Comparison of ENCODE assay signal across 12 cellular contexts in the genomic region with DNA sequence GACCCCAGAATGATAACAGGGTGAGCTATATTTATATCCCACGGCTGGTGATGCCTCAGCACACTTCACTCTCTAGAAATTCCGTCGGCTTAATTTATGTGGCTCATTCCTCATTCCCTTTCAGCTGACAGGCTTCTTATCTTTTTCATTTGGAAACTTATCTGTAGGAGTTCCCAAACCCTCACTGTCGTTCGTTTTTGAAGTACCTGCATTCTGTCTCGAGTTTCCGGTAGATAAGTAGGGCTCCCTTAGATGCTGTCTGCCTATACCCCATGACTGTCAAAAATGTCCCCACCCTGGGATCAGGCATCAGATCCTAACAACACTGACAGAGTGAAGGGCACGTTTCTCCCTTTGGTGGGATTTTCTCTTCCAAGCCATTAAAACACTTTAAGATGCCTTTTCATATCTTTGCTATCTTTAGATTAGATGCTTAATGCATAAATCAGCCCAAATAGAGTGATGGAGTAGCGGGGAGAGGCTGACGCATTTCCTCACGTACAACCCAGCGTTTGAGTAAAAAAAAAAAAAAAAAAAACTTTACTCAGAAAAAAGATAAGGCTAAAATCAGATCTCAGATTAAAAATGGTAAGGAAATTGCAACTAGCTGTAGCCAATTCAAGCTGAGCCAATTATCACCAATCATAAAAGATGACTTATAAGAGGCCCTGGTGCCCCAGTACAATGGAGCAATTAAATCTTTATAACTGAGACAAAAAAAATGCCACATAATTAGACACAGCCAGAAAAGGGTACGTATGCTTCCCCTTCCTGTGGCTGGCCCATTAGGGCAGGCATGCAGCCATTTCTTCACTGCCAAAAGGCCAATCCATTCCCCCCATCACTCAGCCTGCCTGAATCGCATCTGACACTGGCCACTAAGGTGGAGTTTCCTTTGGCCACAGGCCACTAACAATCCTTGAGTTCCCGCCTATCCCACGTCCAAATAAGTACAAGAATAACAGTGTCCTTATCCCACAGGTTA. TPM values are rescaled to one million over a fixed set of nuclear protein-coding genes. Genes with fewer than 3 reads are reported as not detected.
DNase-seq lines count a peak whose midpoint lies in the region; ATAC-seq and TF ChIP-seq lines count a peak whose summit lies in the region.
"Had no signal": no experiment of that assay in that cellular context is flagged by ENCODE, and none has a peak within 500 bp of the region (broad histone marks: within the 10 kb centered on the region; RNA-seq: fewer than 3 reads in every experiment).

No MANE protein-coding gene starts in this region.

- DNase-seq in activated T-cell treated with anti-CD3 and anti-CD28 coated beads, Interleukin-2, amount 50 U/mL, for 24 hours = no peak
- DNase-seq in activated T-cell treated with anti-CD3 and anti-CD28 coated beads, Interleukin-2, amount 50 U/mL, for 48 hours = no peak
- DNase-seq in T-helper 17 cell (no peak), tibial artery (peak in 1 of 2 donors; percentile 70), AG08395 (ENCODE audit: low spot score) (no peak)
- DNase-seq: activated effector memory CD4-positive, alpha-beta T cell treated with anti-CD3 and anti-CD28 coated beads, Interleukin-2, amount 50 U/mL, for 16 hours; BE2C; MG63; SHP77 had no signal

- H3K27ac ChIP-seq in gastroesophageal sphincter = peak overlapping the region in 3 of 4 donors; percentile 32 to 55 (median 54)
- H3K27ac ChIP-seq in tibial artery = peak overlapping the region; percentile 50 to 67

- H3K9me3 Mint-ChIP-seq in activated T-cell treated with anti-CD3 and anti-CD28 coated beads, Interleukin-2, amount 50 U/mL, for 24 hours = no peaks in the 10 kb centered on the region

- H3K4me3 ChIP-seq in gastroesophageal sphincter (no peak overlapping the region), tibial artery (no peak overlapping the region)
- H3K4me3 ChIP-seq: MG63 had no signal

- WGBS in gastroesophageal sphincter (ENCODE audit: low coverage in 1 of 2), 2 donors = 51 to 52% methylated on average over 11 to 16 of the region's 16 CpGs

- H3K4me1 Mint-ChIP-seq in activated T-cell treated with anti-CD3 and anti-CD28 coated beads, Interleukin-2, amount 50 U/mL, for 24 hours (ENCODE audit: low read depth) = peaks cover 69% of the 10 kb centered on the region
- peaks cover 37% of the 10 kb centered on the region for H3K4me1 Mint-ChIP-seq in T-helper 17 cell

- H3K9me3 ChIP-seq in T-helper 17 cell (ENCODE audit: control insufficient read depth, low read length, poor library complexity, severe bottlenecking) (no peaks in the 10 kb centered on the region), gastroesophageal sphincter (peaks cover 0 to 10% (median 0%) of the 10 kb centered on the region in 3 donors), tibial artery (peaks cover 0 to 15% (median 0%) of the 10 kb centered on the region in 3 donors)
- H3K9me3 ChIP-seq: BE2C had no signal

- peaks cover 4 to 58% (median 9%) of the 10 kb centered on the region in 3 donors for H3K4me1 ChIP-seq in gastroesophageal sphincter
- H3K4me1 ChIP-seq in tibial artery = peaks cover 0 to 61% (median 17%) of the 10 kb centered on the region in 4 donors
- H3K4me1 ChIP-seq: BE2C had no signal

- peak overlapping the region; percentile 86 for H3K27ac Mint-ChIP-seq in activated T-cell treated with anti-CD3 and anti-CD28 coated beads, Interleukin-2, amount 50 U/mL, for 24 hours
- peak overlapping the region; percentile 94 for H3K27ac Mint-ChIP-seq in T-helper 17 cell

- intact Hi-C loops in tibial artery (cut with DNase I; ENCODE audit: low total_unique reads) = no loop called here

- TF ChIP-seq POLR2A in gastroesophageal sphincter (IDR thresholded peaks at IDR 0.05) = no peak

- TF ChIP-seq EP300 in gastroesophageal sphincter (IDR thresholded peaks at IDR 0.05) = no peak

- ATAC-seq in T-helper 17 cell (peak; percentile 74), gastroesophageal sphincter (peak; percentile 49), HG02763 (IDR thresholded peaks at IDR 0.05; ENCODE audit: unreplicated experiment) (no peak), GM21360 (IDR thresholded peaks at IDR 0.05; ENCODE audit: unreplicated experiment) (no peak)

- peaks cover 94% of the 10 kb centered on the region for H3K36me3 Mint-ChIP-seq in activated T-cell treated with anti-CD3 and anti-CD28 coated beads, Interleukin-2, amount 50 U/mL, for 24 hours (ENCODE audit: low read depth)
- H3K36me3 Mint-ChIP-seq in T-helper 17 cell (ENCODE audit: low read depth) = peaks cover 17% of the 10 kb centered on the region

- H3K36me3 ChIP-seq in gastroesophageal sphincter (peaks cover 0 to 5% of the 10 kb centered on the region in 2 donors), tibial artery (peaks cover 0 to 15% (median 5%) of the 10 kb centered on the region in 3 donors)
- H3K36me3 ChIP-seq: BE2C had no signal

- peak overlapping the region; percentile 34 for H3K4me3 Mint-ChIP-seq in activated T-cell treated with anti-CD3 and anti-CD28 coated beads, Interleukin-2, amount 50 U/mL, for 24 hours
- peak overlapping the region; percentile 81 for H3K4me3 Mint-ChIP-seq in T-helper 17 cell

- no peaks in the 10 kb centered on the region for H3K27me3 ChIP-seq in gastroesophageal sphincter
- H3K27me3 ChIP-seq in tibial artery = no peaks in the 10 kb centered on the region
- H3K27me3 ChIP-seq: BE2C, MG63 had no signal

- TF ChIP-seq CTCF in gastroesophageal sphincter (IDR thresholded peaks at IDR 0.05) = no peak
- TF ChIP-seq CTCF in tibial artery (IDR thresholded peaks at IDR 0.05) = no peak

- H3K27me3 Mint-ChIP-seq in activated T-cell treated with anti-CD3 and anti-CD28 coated beads, Interleukin-2, amount 50 U/mL, for 24 hours = no peaks in the 10 kb centered on the region
- no peaks in the 10 kb centered on the region for H3K27me3 Mint-ChIP-seq in T-helper 17 cell

RNA-seq across cellular contexts. Expression of a gene that starts 45.1 kb away (rescaled TPM):
- 10 to 100 TPM; 51.8 to 55.8 TPM for total RNA-seq in T-helper 17 cell
- 100 to 1,000 TPM in 1 of 4 donors, 10 to 100 TPM in 3; 30.6 to 110 (median 68.2) TPM for total RNA-seq in gastroesophageal sphincter

Comparison
In these comparisons a context has a peak if more than half of its experiments do, and no peak if none do; other contexts are left out.
1. ATAC-seq: peak in T-helper 17 cell (single experiment) and gastroesophageal sphincter (single experiment); none in HG02763 (single experiment) and GM21360 (single experiment).